In the genomic region with DNA sequence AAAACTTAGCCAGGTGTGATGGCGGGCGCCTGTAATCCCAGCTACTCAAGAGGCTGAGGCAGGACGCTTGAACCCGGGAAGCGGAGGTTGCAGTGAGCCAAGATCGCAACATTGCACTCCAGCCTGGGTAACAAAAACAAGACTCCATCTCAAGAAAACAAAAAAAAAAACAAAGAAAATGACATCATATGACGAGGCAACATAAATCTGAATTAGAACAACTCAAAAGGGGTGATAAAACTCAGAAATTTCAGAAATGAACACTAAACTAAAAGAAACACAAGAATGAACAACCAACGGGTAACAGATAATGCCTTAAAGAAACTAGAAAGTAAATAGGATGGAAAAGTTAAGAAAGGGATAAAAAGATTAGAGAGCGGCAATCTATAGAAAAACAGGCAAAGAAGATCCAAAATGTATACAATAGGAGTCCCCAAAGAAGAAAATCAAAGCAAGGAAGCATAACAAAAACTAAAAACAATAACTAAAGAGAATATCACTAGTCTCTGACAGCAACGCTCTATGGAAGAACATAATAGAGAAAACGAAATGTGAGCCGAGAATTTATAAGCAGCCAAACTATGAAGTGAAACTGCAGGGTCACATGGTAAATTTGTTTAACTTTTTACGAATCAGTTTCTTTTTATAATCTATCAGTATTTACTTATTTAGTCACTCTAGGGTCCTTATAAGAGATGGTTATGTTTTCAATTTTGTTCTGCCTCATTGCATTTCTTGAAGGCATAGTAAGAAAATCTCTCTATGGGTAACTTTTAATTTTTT, we compare ENCODE assay signal across 1 cellular context.
TF ChIP-seq lines count a peak whose summit lies in the region.

No MANE protein-coding gene starts in this region.

TF ChIP-seq in GM12878, 131 proteins besides CTCF, POLR2A, EP300 and RAD21 (continued from another document):
- TF ChIP-seq CBX3 (IDR thresholded peaks at IDR 0.05; ENCODE audit: borderline replicate concordance, low read depth) (no peak), PAX8 (IDR thresholded peaks at IDR 0.05) (no peak), RAD51 (IDR thresholded peaks at IDR 0.05) (peak; percentile 54; the same call in 1 of the 2 replicates), BACH1 (IDR thresholded peaks at IDR 0.05; ENCODE audit: borderline replicate concordance) (no peak), NFYA (IDR thresholded peaks at IDR 0.05; ENCODE audit: borderline replicate concordance, low read depth, low read length) (no peak), NR2F1 (conservative IDR thresholded peaks at IDR 0.05) (no peak), LARP7 (IDR thresholded peaks at IDR 0.05) (no peak), MLLT1 (IDR thresholded peaks at IDR 0.05) (peak; percentile 67; the same call in 1 of the 2 replicates)
- TF ChIP-seq, protein P1, sequence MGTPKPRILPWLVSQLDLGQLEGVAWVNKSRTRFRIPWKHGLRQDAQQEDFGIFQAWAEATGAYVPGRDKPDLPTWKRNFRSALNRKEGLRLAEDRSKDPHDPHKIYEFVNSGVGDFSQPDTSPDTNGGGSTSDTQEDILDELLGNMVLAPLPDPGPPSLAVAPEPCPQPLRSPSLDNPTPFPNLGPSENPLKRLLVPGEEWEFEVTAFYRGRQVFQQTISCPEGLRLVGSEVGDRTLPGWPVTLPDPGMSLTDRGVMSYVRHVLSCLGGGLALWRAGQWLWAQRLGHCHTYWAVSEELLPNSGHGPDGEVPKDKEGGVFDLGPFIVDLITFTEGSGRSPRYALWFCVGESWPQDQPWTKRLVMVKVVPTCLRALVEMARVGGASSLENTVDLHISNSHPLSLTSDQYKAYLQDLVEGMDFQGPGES (IDR thresholded peaks at IDR 0.05) = no peak
TF ChIP-seq in GM12878: peak in this region for 4.
